1 cellular context compared by ENCODE assay signal in genomic region chr6:30013296-30013922, GRCh38.
TF ChIP-seq lines count a peak whose summit lies in the region.

No MANE protein-coding gene starts in this region.

TF ChIP-seq in K562, 482 proteins besides CTCF, POLR2A, EP300 and RAD21 (continued from another document):
- TF ChIP-seq STAG1 (CRISPR knock-in tag; IDR thresholded peaks at IDR 0.05; ENCODE audit: borderline replicate concordance) (peak; percentile 38; the same call in 1 of the 2 replicates), VEZF1 (CRISPR knock-in tag; IDR thresholded peaks at IDR 0.05) (no peak), CBFB (CRISPR knock-in tag; IDR thresholded peaks at IDR 0.05) (peak; percentile 75; the same call in 1 of the 2 replicates), CBX8 (IDR thresholded peaks at IDR 0.05; ENCODE audit: borderline replicate concordance, extremely low read depth, low read depth, low read length, poor library complexity, severe bottlenecking) (no peak), SMARCB1 (IDR thresholded peaks at IDR 0.05; ENCODE audit: insufficient read length, low read depth) (no peak), EHMT2 (IDR thresholded peaks at IDR 0.05) (no peak), TAF15 (IDR thresholded peaks at IDR 0.05; ENCODE audit: low read depth, low read length) (no peak), RBM25 (IDR thresholded peaks at IDR 0.05; ENCODE audit: low read depth, low read length, severe bottlenecking) (peak; percentile 26), ZNF143 (CRISPR knock-in tag; IDR thresholded peaks at IDR 0.05) (no peak), DEAF1 (CRISPR knock-in tag; IDR thresholded peaks at IDR 0.05) (0 out of 2 replicates have a peak, but pooled peaks have one; percentile 22), SMC3 (conservative IDR thresholded peaks at IDR 0.05; ENCODE audit: insufficient read depth, low read depth, low read length) (peak; percentile 94), PTTG1 (tag; IDR thresholded peaks at IDR 0.05; ENCODE audit: low read depth) (no peak)
